In genomic region chr17:17121162-17121561, GRCh38 we compare ENCODE assay signal across 12 cellular contexts.
DNase-seq lines count a peak whose midpoint lies in the region; ATAC-seq and TF ChIP-seq lines count a peak whose summit lies in the region.
"Had no signal": no experiment of that assay in that cellular context is flagged by ENCODE, and none has a peak within 500 bp of the region (broad histone marks: within the 10 kb centered on the region; RNA-seq: fewer than 3 reads in every experiment).

No MANE protein-coding gene starts in this region.

- peak overlapping the region; percentile 93 for H3K27ac Mint-ChIP-seq in activated T-cell treated with anti-CD3 and anti-CD28 coated beads, Interleukin-2, amount 50 U/mL, for 24 hours
- H3K27ac Mint-ChIP-seq in central memory CD8-positive, alpha-beta T cell (ENCODE audit: low read depth): peak overlapping the region; percentile 41

- H3K36me3 ChIP-seq in lower lobe of right lung: no peaks in the 10 kb centered on the region
- no peaks in the 10 kb centered on the region for H3K36me3 ChIP-seq in upper lobe of left lung
- no peaks in the 10 kb centered on the region for H3K36me3 ChIP-seq in thyroid gland

- H3K9me3 ChIP-seq in lower lobe of right lung: no peaks in the 10 kb centered on the region
- no peaks in the 10 kb centered on the region for H3K9me3 ChIP-seq in upper lobe of left lung
- H3K9me3 ChIP-seq in thyroid gland: no peaks in the 10 kb centered on the region

- no peak for ATAC-seq in central memory CD8-positive, alpha-beta T cell (replicated peaks; ENCODE audit: extremely low read depth, poor library complexity, severe bottlenecking)
- ATAC-seq in lower lobe of right lung (peak; percentile 5 to 22), upper lobe of left lung (ENCODE audit: low FRiP score in 2 of 2) (no peak), HG02852 (IDR thresholded peaks at IDR 0.05; ENCODE audit: unreplicated experiment) (no peak)
- ATAC-seq in activated CD4-positive, CD25-positive, alpha-beta regulatory T cell treated with anti-CD3 and anti-CD28 coated beads, Interleukin-2, amount 50 U/mL, for 24 hours: no peak
- ATAC-seq: activated naive CD4-positive, alpha-beta T cell treated with anti-CD3 and anti-CD28 coated beads, Interleukin-2, amount 50 U/mL, for 72 hours had no signal

- no peaks in the 10 kb centered on the region for H3K27me3 Mint-ChIP-seq in activated T-cell treated with anti-CD3 and anti-CD28 coated beads, Interleukin-2, amount 50 U/mL, for 24 hours
- H3K27me3 Mint-ChIP-seq in central memory CD8-positive, alpha-beta T cell: no peaks in the 10 kb centered on the region

- peaks cover 92% of the 10 kb centered on the region for H3K4me1 Mint-ChIP-seq in activated T-cell treated with anti-CD3 and anti-CD28 coated beads, Interleukin-2, amount 50 U/mL, for 24 hours (ENCODE audit: low read depth)
- H3K4me1 Mint-ChIP-seq in central memory CD8-positive, alpha-beta T cell: peaks cover 81% of the 10 kb centered on the region

- DNase-seq in activated T-cell treated with anti-CD3 and anti-CD28 coated beads, Interleukin-2, amount 50 U/mL, for 24 hours: no peak
- DNase-seq in activated T-cell treated with anti-CD3 and anti-CD28 coated beads, Interleukin-2, amount 50 U/mL, for 48 hours: no peak
- DNase-seq in central memory CD8-positive, alpha-beta T cell (ENCODE audit: low spot score in 2 of 2): no peak
- DNase-seq in lower lobe of right lung: no peak
- no peak for DNase-seq in upper lobe of left lung
- no peak for DNase-seq in thyroid gland
- DNase-seq: activated CD4-positive, alpha-beta T cell treated with anti-CD3 and anti-CD28 coated beads, Interleukin-2, amount 50 U/mL, for 4 hours; NCI-H1092 had no signal

- H3K4me3 ChIP-seq in lower lobe of right lung (no peak overlapping the region), upper lobe of left lung (no peak overlapping the region), thyroid gland (replicated peaks in 1 of 3) (no peak overlapping the region)

- H3K36me3 Mint-ChIP-seq in activated T-cell treated with anti-CD3 and anti-CD28 coated beads, Interleukin-2, amount 50 U/mL, for 24 hours (ENCODE audit: low read depth): no peaks in the 10 kb centered on the region
- H3K36me3 Mint-ChIP-seq in central memory CD8-positive, alpha-beta T cell (ENCODE audit: insufficient read depth): peaks cover 8% of the 10 kb centered on the region
- H3K36me3 Mint-ChIP-seq: activated naive CD4-positive, alpha-beta T cell treated with anti-CD3 and anti-CD28 coated beads, Interleukin-2, amount 50 U/mL, for 72 hours had no signal

- H3K27me3 ChIP-seq in lower lobe of right lung (ENCODE audit: low read depth) (no peaks in the 10 kb centered on the region), upper lobe of left lung (no peaks in the 10 kb centered on the region), thyroid gland (no peaks in the 10 kb centered on the region)

- no peak for TF ChIP-seq POLR2A in upper lobe of left lung (IDR thresholded peaks at IDR 0.05)
- no peak for TF ChIP-seq POLR2A in thyroid gland (IDR thresholded peaks at IDR 0.05)

- TF ChIP-seq EP300 in upper lobe of left lung (IDR thresholded peaks at IDR 0.05): no peak

- H3K9me3 Mint-ChIP-seq in activated T-cell treated with anti-CD3 and anti-CD28 coated beads, Interleukin-2, amount 50 U/mL, for 24 hours: no peaks in the 10 kb centered on the region
- no peaks in the 10 kb centered on the region for H3K9me3 Mint-ChIP-seq in central memory CD8-positive, alpha-beta T cell
- H3K9me3 Mint-ChIP-seq: activated naive CD4-positive, alpha-beta T cell treated with anti-CD3 and anti-CD28 coated beads, Interleukin-2, amount 50 U/mL, for 72 hours; neural crest cell had no signal

- 56 to 63% methylated on average over 4 to 8 of the region's 8 CpGs for WGBS in upper lobe of left lung, 2 donors
- WGBS in thyroid gland, 2 donors: 54% methylated on average over 8 of the region's 8 CpGs

- intact Hi-C loops in lower lobe of right lung (cut with DNase I): no loop called here
- intact Hi-C loops in thyroid gland (cut with DNase I): no loop called here

- H3K27ac ChIP-seq in lower lobe of right lung (peak overlapping the region; percentile 68), upper lobe of left lung (peak overlapping the region in 3 of 4 donors; percentile 37 to 65 (median 55)), thyroid gland (peak overlapping the region in 1 of 3 donors; percentile 46)

- TF ChIP-seq CTCF in lower lobe of right lung (IDR thresholded peaks at IDR 0.05) (no peak), upper lobe of left lung (IDR thresholded peaks at IDR 0.05) (no peak), thyroid gland (IDR thresholded peaks at IDR 0.05) (no peak)

- peaks cover 61% of the 10 kb centered on the region for H3K4me1 ChIP-seq in lower lobe of right lung
- peaks cover 39 to 72% (median 54%) of the 10 kb centered on the region in 4 donors for H3K4me1 ChIP-seq in upper lobe of left lung
- peaks cover 33 to 52% of the 10 kb centered on the region in 2 donors for H3K4me1 ChIP-seq in thyroid gland

- no peak overlapping the region for H3K4me3 Mint-ChIP-seq in activated T-cell treated with anti-CD3 and anti-CD28 coated beads, Interleukin-2, amount 50 U/mL, for 24 hours
- no peak overlapping the region for H3K4me3 Mint-ChIP-seq in central memory CD8-positive, alpha-beta T cell
- H3K4me3 Mint-ChIP-seq: neural crest cell had no signal

Comparison
In these comparisons a context has a peak if more than half of its experiments do, and no peak if none do; other contexts are left out.
1. ATAC-seq: peak in lower lobe of right lung (2 of 2); none in central memory CD8-positive, alpha-beta T cell (single experiment), upper lobe of left lung (0 of 2), activated CD4-positive, CD25-positive, alpha-beta regulatory T cell treated with anti-CD3 and anti-CD28 coated beads, Interleukin-2, amount 50 U/mL, for 24 hours (0 of 2) and HG02852 (single experiment).